In genomic region chr2:178241852-178242551, GRCh38 we compare ENCODE assay signal across 1 cellular context.
TF ChIP-seq lines count a peak whose summit lies in the region.

No MANE protein-coding gene starts in this region.

TF ChIP-seq in SK-N-SH treated with all-trans-retinoic acid at 6 μM for 48 hours, 23 proteins besides CTCF, POLR2A, EP300 and RAD21 (continued from another document):
- TF ChIP-seq PATZ1 (CRISPR knock-in tag; IDR thresholded peaks at IDR 0.05; ENCODE audit: borderline replicate concordance) = 0 out of 2 replicates have a peak, but pooled peaks have one; percentile 39
